Comparison of ENCODE assay signal across 1 cellular context in genomic region chr1:117339866-117340357, GRCh38.
TF ChIP-seq lines count a peak whose summit lies in the region.

No MANE protein-coding gene starts in this region.

TF ChIP-seq in HepG2, 621 proteins besides CTCF, POLR2A, EP300 and RAD21 (continued from another document and continues in another):
- peak; percentile 40; the same call in 1 of the 2 replicates for TF ChIP-seq ZBTB33 (CRISPR knock-in tag; IDR thresholded peaks at IDR 0.05)
- peak; percentile 22 for TF ChIP-seq TEAD3 (CRISPR knock-in tag; optimal IDR thresholded peaks at IDR 0.05; ENCODE audit: borderline replicate concordance)
- TF ChIP-seq ZNF724P (CRISPR knock-in tag; IDR thresholded peaks at IDR 0.05; ENCODE audit: borderline replicate concordance): no peak
- no peak for TF ChIP-seq ZSCAN20 (CRISPR knock-in tag; IDR thresholded peaks at IDR 0.05; ENCODE audit: borderline replicate concordance)
- TF ChIP-seq HOMEZ (CRISPR knock-in tag; IDR thresholded peaks at IDR 0.05; ENCODE audit: low read depth): no peak
- 0 out of 2 replicates have a peak, but pooled peaks have one; percentile 25 for TF ChIP-seq KAT8 (CRISPR knock-in tag; IDR thresholded peaks at IDR 0.05)
- peak; percentile 33; the same call in 1 of the 2 replicates for TF ChIP-seq MAX (IDR thresholded peaks at IDR 0.05)
- no peak for TF ChIP-seq ZNF646 (CRISPR knock-in tag; IDR thresholded peaks at IDR 0.05)
- no peak for TF ChIP-seq RFXANK (CRISPR knock-in tag; IDR thresholded peaks at IDR 0.05)
- TF ChIP-seq CEBPB (IDR thresholded peaks at IDR 0.05; ENCODE audit: borderline replicate concordance, low read depth, low read length): peak; percentile 65; the same call in 1 of the 2 replicates
- TF ChIP-seq PLRG1 (conservative IDR thresholded peaks at IDR 0.05): no peak
- TF ChIP-seq ZMAT5 (CRISPR knock-in tag; IDR thresholded peaks at IDR 0.05; ENCODE audit: borderline replicate concordance, low read depth): no peak
- TF ChIP-seq SRSF1 (optimal IDR thresholded peaks at IDR 0.05; ENCODE audit: low read depth, low read length): no peak
- TF ChIP-seq KAT7 (CRISPR knock-in tag; IDR thresholded peaks at IDR 0.05; ENCODE audit: borderline replicate concordance): no peak
- peak; percentile 40 for TF ChIP-seq SAP130 (CRISPR knock-in tag; IDR thresholded peaks at IDR 0.05; ENCODE audit: low read depth)
- no peak for TF ChIP-seq THAP11 (CRISPR knock-in tag; IDR thresholded peaks at IDR 0.05)
- TF ChIP-seq ZNF616 (CRISPR knock-in tag; IDR thresholded peaks at IDR 0.05; ENCODE audit: low read depth): no peak
- TF ChIP-seq FOXA3 (CRISPR knock-in tag; IDR thresholded peaks at IDR 0.05): peak; percentile 44; the same call in 1 of the 2 replicates
- peak; percentile 87 for TF ChIP-seq ZNF281 (CRISPR knock-in tag; IDR thresholded peaks at IDR 0.05; ENCODE audit: borderline replicate concordance)
- no peak for TF ChIP-seq FOXM1 (CRISPR knock-in tag; IDR thresholded peaks at IDR 0.05)
- no peak for TF ChIP-seq NFYC (CRISPR knock-in tag; IDR thresholded peaks at IDR 0.05)
- no peak for TF ChIP-seq ZNF598 (CRISPR knock-in tag; IDR thresholded peaks at IDR 0.05; ENCODE audit: borderline replicate concordance)
- no peak for TF ChIP-seq CCAR2 (optimal IDR thresholded peaks at IDR 0.05; ENCODE audit: low read depth, low read length)
- no peak for TF ChIP-seq IKZF4 (CRISPR knock-in tag; IDR thresholded peaks at IDR 0.05; ENCODE audit: borderline replicate concordance, low read depth, not compliant biosample characterization)
- no peak for TF ChIP-seq IRF1 (CRISPR knock-in tag; IDR thresholded peaks at IDR 0.05; ENCODE audit: low read depth)
- TF ChIP-seq NR0B2 (CRISPR knock-in tag; IDR thresholded peaks at IDR 0.05): no peak
- peak; percentile 80 for TF ChIP-seq ELF3 (CRISPR knock-in tag; IDR thresholded peaks at IDR 0.05)
- no peak for TF ChIP-seq MBD4 (IDR thresholded peaks at IDR 0.05; ENCODE audit: borderline replicate concordance, low read length)
- TF ChIP-seq GTF2F1 (IDR thresholded peaks at IDR 0.05; ENCODE audit: low read length): no peak
- no peak for TF ChIP-seq MED13 (CRISPR knock-in tag; IDR thresholded peaks at IDR 0.05)
- TF ChIP-seq IKZF5 (CRISPR knock-in tag; IDR thresholded peaks at IDR 0.05): 0 out of 2 replicates have a peak, but pooled peaks have one; percentile 21
- no peak for TF ChIP-seq SP2 (CRISPR knock-in tag; IDR thresholded peaks at IDR 0.05)
- TF ChIP-seq ZNF136 (CRISPR knock-in tag; IDR thresholded peaks at IDR 0.05; ENCODE audit: low read depth): no peak
- no peak for TF ChIP-seq ZNF569 (CRISPR knock-in tag; IDR thresholded peaks at IDR 0.05; ENCODE audit: borderline replicate concordance)
- TF ChIP-seq YY1 (IDR thresholded peaks at IDR 0.05; ENCODE audit: insufficient read depth, insufficient replicate concordance, low read depth, low read length): peak; percentile 27
- TF ChIP-seq TBX2 (CRISPR knock-in tag; IDR thresholded peaks at IDR 0.05; ENCODE audit: borderline replicate concordance): no peak
- peak; percentile 65 for TF ChIP-seq ELF1 (CRISPR knock-in tag; IDR thresholded peaks at IDR 0.05)
- 0 out of 2 replicates have a peak, but pooled peaks have one; percentile 25 for TF ChIP-seq ARID5B (CRISPR knock-in tag; IDR thresholded peaks at IDR 0.05)
- no peak for TF ChIP-seq ZFP62 (CRISPR knock-in tag; IDR thresholded peaks at IDR 0.05)
- TF ChIP-seq TFAP4 (IDR thresholded peaks at IDR 0.05; ENCODE audit: borderline replicate concordance, low read depth): peak; percentile 83; the same call in 1 of the 2 replicates
